Comparison of ENCODE assay signal across 1 cellular context in the genomic region with DNA sequence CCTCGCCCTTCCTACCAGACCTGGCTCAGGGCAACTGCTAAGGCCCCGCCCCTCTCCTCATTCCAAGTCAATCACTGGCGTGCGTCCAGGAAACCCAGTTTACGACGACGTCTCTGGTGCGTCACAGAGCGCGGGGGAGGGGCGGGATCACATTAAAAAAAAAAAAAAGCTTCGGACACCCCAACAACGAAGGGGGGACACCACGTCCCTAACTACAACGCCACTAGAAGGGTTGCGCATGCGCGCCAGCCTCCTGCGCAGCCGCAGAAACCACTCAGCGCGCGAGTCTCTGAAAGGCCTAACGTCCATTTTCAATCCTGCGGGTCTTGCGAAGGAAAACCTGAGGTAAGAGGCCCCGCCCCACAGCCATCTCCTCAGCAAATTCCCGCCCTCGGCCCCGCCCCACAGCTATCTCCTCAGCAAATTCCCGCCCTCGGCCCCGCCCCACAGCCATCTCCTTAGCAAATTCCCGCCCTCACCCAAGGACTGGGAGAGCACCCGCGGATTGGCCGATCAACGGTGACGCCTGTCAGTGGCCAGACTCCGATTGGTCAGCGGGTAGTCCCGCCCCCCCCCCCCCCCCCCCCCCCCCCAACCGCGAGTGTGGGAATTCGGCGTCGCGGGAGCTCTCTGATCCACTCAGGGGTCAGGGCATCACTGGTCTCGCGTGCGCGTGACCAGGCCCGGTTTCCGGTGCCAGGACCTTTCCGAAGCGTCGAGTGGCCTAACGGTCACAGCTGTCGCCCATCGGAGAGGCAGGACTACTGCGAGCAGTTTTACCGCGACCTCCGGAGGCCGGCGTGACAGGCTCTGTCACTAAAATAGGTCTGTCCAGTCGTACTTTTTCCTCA.
TF ChIP-seq lines count a peak whose summit lies in the region.

A gene with protein sequence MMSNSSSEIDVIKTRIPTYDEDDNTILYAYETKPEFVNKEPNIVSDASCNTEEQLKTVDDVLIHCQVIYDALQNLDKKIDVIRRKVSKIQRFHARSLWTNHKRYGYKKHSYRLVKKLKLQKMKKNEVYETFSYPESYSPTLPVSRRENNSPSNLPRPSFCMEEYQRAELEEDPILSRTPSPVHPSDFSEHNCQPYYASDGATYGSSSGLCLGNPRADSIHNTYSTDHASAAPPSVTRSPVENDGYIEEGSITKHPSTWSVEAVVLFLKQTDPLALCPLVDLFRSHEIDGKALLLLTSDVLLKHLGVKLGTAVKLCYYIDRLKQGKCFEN (plus strand): TSS at position 638 of the 851 bp plus-strand sequence. CDS start 6,694 bp downstream, outside the sequence.

TF ChIP-seq in HepG2, 621 proteins besides CTCF, POLR2A, EP300 and RAD21 (continued from another document and continues in another):
- TF ChIP-seq U2AF1 (optimal IDR thresholded peaks at IDR 0.05; ENCODE audit: low read depth, low read length) (no peak), KMT2A (CRISPR knock-in tag; IDR thresholded peaks at IDR 0.05) (no peak), RBM39 (IDR thresholded peaks at IDR 0.05; ENCODE audit: low read depth, low read length, poor library complexity, severe bottlenecking) (no peak), CBFB (CRISPR knock-in tag; IDR thresholded peaks at IDR 0.05) (no peak), ZNF589 (CRISPR knock-in tag; conservative IDR thresholded peaks at IDR 0.05) (no peak), ZNF335 (CRISPR knock-in tag; IDR thresholded peaks at IDR 0.05) (no peak), ZNF432 (CRISPR knock-in tag; IDR thresholded peaks at IDR 0.05; ENCODE audit: borderline replicate concordance) (no peak), JUN (CRISPR knock-in tag; IDR thresholded peaks at IDR 0.05) (no peak), PCBP1 (IDR thresholded peaks at IDR 0.05; ENCODE audit: borderline replicate concordance, low read depth, low read length) (0 out of 2 replicates have a peak, but pooled peaks have one; percentile 84), FOXM1 (CRISPR knock-in tag; IDR thresholded peaks at IDR 0.05) (no peak), FOSL2 (CRISPR knock-in tag; IDR thresholded peaks at IDR 0.05) (0 out of 2 replicates have a peak, but pooled peaks have one; percentile 11), FOXO1 (CRISPR knock-in tag; IDR thresholded peaks at IDR 0.05) (no peak), PHF20 (CRISPR knock-in tag; IDR thresholded peaks at IDR 0.05) (no peak), PRMT3 (CRISPR knock-in tag; IDR thresholded peaks at IDR 0.05; ENCODE audit: borderline replicate concordance, low read depth) (no peak), ZNF790 (CRISPR knock-in tag; IDR thresholded peaks at IDR 0.05; ENCODE audit: borderline replicate concordance) (no peak), XRCC5 (optimal IDR thresholded peaks at IDR 0.05; ENCODE audit: low read length) (no peak), KLF6 (CRISPR knock-in tag; IDR thresholded peaks at IDR 0.05) (no peak), SOX5 (CRISPR knock-in tag; IDR thresholded peaks at IDR 0.05; ENCODE audit: borderline replicate concordance) (no peak; the same call in 1 of the 2 replicates), ZBTB7B (CRISPR knock-in tag; IDR thresholded peaks at IDR 0.05) (no peak), SNAI1 (CRISPR knock-in tag; IDR thresholded peaks at IDR 0.05; ENCODE audit: borderline replicate concordance) (no peak; the same call in 1 of the 2 replicates)
- TF ChIP-seq, protein P1, sequence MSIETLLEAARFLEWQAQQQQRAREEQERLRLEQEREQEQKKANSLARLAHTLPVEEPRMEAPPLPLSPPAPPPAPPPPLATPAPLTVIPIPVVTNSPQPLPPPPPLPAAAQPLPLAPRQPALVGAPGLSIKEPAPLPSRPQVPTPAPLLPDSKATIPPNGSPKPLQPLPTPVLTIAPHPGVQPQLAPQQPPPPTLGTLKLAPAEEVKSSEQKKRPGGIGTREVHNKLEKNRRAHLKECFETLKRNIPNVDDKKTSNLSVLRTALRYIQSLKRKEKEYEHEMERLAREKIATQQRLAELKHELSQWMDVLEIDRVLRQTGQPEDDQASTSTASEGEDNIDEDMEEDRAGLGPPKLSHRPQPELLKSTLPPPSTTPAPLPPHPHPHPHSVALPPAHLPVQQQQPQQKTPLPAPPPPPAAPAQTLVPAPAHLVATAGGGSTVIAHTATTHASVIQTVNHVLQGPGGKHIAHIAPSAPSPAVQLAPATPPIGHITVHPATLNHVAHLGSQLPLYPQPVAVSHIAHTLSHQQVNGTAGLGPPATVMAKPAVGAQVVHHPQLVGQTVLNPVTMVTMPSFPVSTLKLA (IDR thresholded peaks at IDR 0.05), result no peak
- TF ChIP-seq, protein P2, sequence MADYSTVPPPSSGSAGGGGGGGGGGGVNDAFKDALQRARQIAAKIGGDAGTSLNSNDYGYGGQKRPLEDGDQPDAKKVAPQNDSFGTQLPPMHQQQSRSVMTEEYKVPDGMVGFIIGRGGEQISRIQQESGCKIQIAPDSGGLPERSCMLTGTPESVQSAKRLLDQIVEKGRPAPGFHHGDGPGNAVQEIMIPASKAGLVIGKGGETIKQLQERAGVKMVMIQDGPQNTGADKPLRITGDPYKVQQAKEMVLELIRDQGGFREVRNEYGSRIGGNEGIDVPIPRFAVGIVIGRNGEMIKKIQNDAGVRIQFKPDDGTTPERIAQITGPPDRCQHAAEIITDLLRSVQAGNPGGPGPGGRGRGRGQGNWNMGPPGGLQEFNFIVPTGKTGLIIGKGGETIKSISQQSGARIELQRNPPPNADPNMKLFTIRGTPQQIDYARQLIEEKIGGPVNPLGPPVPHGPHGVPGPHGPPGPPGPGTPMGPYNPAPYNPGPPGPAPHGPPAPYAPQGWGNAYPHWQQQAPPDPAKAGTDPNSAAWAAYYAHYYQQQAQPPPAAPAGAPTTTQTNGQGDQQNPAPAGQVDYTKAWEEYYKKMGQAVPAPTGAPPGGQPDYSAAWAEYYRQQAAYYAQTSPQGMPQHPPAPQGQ (CRISPR knock-in tag; IDR thresholded peaks at IDR 0.05; ENCODE audit: borderline replicate concordance), result no peak
- TF ChIP-seq, protein P3, sequence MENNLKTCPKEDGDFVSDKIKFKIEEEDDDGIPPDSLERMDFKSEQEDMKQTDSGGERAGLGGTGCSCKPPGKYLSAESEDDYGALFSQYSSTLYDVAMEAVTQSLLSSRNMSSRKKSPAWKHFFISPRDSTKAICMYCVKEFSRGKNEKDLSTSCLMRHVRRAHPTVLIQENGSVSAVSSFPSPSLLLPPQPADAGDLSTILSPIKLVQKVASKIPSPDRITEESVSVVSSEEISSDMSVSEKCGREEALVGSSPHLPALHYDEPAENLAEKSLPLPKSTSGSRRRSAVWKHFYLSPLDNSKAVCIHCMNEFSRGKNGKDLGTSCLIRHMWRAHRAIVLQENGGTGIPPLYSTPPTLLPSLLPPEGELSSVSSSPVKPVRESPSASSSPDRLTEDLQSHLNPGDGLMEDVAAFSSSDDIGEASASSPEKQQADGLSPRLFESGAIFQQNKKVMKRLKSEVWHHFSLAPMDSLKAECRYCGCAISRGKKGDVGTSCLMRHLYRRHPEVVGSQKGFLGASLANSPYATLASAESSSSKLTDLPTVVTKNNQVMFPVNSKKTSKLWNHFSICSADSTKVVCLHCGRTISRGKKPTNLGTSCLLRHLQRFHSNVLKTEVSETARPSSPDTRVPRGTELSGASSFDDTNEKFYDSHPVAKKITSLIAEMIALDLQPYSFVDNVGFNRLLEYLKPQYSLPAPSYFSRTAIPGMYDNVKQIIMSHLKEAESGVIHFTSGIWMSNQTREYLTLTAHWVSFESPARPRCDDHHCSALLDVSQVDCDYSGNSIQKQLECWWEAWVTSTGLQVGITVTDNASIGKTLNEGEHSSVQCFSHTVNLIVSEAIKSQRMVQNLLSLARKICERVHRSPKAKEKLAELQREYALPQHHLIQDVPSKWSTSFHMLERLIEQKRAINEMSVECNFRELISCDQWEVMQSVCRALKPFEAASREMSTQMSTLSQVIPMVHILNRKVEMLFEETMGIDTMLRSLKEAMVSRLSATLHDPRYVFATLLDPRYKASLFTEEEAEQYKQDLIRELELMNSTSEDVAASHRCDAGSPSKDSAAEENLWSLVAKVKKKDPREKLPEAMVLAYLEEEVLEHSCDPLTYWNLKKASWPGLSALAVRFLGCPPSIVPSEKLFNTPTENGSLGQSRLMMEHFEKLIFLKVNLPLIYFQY (CRISPR knock-in tag; IDR thresholded peaks at IDR 0.05; ENCODE audit: borderline replicate concordance), result no peak
- TF ChIP-seq, protein P4, sequence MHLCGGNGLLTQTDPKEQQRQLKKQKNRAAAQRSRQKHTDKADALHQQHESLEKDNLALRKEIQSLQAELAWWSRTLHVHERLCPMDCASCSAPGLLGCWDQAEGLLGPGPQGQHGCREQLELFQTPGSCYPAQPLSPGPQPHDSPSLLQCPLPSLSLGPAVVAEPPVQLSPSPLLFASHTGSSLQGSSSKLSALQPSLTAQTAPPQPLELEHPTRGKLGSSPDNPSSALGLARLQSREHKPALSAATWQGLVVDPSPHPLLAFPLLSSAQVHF (CRISPR knock-in tag; IDR thresholded peaks at IDR 0.05), result no peak
- TF ChIP-seq, protein P5, sequence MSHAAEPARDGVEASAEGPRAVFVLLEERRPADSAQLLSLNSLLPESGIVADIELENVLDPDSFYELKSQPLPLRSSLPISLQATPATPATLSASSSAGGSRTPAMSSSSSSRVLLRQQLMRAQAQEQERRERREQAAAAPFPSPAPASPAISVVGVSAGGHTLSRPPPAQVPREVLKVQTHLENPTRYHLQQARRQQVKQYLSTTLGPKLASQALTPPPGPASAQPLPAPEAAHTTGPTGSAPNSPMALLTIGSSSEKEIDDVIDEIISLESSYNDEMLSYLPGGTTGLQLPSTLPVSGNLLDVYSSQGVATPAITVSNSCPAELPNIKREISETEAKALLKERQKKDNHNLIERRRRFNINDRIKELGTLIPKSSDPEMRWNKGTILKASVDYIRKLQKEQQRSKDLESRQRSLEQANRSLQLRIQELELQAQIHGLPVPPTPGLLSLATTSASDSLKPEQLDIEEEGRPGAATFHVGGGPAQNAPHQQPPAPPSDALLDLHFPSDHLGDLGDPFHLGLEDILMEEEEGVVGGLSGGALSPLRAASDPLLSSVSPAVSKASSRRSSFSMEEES (CRISPR knock-in tag; IDR thresholded peaks at IDR 0.05), result no peak
- TF ChIP-seq, protein P6, sequence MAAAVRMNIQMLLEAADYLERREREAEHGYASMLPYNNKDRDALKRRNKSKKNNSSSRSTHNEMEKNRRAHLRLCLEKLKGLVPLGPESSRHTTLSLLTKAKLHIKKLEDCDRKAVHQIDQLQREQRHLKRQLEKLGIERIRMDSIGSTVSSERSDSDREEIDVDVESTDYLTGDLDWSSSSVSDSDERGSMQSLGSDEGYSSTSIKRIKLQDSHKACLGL (CRISPR knock-in tag; IDR thresholded peaks at IDR 0.05), result no peak
- TF ChIP-seq, protein P7, sequence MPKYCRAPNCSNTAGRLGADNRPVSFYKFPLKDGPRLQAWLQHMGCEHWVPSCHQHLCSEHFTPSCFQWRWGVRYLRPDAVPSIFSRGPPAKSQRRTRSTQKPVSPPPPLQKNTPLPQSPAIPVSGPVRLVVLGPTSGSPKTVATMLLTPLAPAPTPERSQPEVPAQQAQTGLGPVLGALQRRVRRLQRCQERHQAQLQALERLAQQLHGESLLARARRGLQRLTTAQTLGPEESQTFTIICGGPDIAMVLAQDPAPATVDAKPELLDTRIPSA (CRISPR knock-in tag; IDR thresholded peaks at IDR 0.05; ENCODE audit: borderline replicate concordance), result no peak
- TF ChIP-seq, protein P8, sequence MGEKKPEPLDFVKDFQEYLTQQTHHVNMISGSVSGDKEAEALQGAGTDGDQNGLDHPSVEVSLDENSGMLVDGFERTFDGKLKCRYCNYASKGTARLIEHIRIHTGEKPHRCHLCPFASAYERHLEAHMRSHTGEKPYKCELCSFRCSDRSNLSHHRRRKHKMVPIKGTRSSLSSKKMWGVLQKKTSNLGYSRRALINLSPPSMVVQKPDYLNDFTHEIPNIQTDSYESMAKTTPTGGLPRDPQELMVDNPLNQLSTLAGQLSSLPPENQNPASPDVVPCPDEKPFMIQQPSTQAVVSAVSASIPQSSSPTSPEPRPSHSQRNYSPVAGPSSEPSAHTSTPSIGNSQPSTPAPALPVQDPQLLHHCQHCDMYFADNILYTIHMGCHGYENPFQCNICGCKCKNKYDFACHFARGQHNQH (CRISPR knock-in tag; IDR thresholded peaks at IDR 0.05), result no peak
- TF ChIP-seq, protein P9, sequence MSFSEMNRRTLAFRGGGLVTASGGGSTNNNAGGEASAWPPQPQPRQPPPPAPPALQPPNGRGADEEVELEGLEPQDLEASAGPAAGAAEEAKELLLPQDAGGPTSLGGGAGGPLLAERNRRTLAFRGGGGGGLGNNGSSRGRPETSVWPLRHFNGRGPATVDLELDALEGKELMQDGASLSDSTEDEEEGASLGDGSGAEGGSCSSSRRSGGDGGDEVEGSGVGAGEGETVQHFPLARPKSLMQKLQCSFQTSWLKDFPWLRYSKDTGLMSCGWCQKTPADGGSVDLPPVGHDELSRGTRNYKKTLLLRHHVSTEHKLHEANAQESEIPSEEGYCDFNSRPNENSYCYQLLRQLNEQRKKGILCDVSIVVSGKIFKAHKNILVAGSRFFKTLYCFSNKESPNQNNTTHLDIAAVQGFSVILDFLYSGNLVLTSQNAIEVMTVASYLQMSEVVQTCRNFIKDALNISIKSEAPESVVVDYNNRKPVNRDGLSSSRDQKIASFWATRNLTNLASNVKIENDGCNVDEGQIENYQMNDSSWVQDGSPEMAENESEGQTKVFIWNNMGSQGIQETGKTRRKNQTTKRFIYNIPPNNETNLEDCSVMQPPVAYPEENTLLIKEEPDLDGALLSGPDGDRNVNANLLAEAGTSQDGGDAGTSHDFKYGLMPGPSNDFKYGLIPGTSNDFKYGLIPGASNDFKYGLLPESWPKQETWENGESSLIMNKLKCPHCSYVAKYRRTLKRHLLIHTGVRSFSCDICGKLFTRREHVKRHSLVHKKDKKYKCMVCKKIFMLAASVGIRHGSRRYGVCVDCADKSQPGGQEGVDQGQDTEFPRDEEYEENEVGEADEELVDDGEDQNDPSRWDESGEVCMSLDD (CRISPR knock-in tag; IDR thresholded peaks at IDR 0.05; ENCODE audit: borderline replicate concordance), result peak; percentile 100
- TF ChIP-seq, protein P10, sequence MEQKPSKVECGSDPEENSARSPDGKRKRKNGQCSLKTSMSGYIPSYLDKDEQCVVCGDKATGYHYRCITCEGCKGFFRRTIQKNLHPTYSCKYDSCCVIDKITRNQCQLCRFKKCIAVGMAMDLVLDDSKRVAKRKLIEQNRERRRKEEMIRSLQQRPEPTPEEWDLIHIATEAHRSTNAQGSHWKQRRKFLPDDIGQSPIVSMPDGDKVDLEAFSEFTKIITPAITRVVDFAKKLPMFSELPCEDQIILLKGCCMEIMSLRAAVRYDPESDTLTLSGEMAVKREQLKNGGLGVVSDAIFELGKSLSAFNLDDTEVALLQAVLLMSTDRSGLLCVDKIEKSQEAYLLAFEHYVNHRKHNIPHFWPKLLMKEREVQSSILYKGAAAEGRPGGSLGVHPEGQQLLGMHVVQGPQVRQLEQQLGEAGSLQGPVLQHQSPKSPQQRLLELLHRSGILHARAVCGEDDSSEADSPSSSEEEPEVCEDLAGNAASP (CRISPR knock-in tag; IDR thresholded peaks at IDR 0.05; ENCODE audit: borderline replicate concordance), result no peak
- TF ChIP-seq, protein P11, sequence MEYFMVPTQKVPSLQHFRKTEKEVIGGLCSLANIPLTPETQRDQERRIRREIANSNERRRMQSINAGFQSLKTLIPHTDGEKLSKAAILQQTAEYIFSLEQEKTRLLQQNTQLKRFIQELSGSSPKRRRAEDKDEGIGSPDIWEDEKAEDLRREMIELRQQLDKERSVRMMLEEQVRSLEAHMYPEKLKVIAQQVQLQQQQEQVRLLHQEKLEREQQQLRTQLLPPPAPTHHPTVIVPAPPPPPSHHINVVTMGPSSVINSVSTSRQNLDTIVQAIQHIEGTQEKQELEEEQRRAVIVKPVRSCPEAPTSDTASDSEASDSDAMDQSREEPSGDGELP (IDR thresholded peaks at IDR 0.05; ENCODE audit: borderline replicate concordance, low read depth), result no peak
- TF ChIP-seq, protein P12, sequence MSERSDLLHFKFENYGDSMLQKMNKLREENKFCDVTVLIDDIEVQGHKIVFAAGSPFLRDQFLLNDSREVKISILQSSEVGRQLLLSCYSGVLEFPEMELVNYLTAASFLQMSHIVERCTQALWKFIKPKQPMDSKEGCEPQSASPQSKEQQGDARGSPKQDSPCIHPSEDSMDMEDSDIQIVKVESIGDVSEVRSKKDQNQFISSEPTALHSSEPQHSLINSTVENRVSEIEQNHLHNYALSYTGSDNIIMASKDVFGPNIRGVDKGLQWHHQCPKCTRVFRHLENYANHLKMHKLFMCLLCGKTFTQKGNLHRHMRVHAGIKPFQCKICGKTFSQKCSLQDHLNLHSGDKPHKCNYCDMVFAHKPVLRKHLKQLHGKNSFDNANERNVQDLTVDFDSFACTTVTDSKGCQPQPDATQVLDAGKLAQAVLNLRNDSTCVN (CRISPR knock-in tag; IDR thresholded peaks at IDR 0.05; ENCODE audit: borderline replicate concordance), result no peak
